ENCODE assay signal across 33 cellular contexts in genomic region chr6:37603284-37603683, GRCh38.
"Had no signal": no experiment of that assay in that cellular context is flagged by ENCODE, and none has a peak within 500 bp of the region (broad histone marks: within the 10 kb centered on the region; RNA-seq: fewer than 3 reads in every experiment).

No MANE protein-coding gene starts in this region.

- H3K36me3 ChIP-seq: adrenal gland, ascending aorta, cardiac muscle cell, WERI-Rb-1 had no signal

- H3K4me3 ChIP-seq: adrenal gland, ascending aorta, cardiac muscle cell had no signal

- H3K9me3 ChIP-seq: adrenal gland, ascending aorta had no signal

- H3K27me3 ChIP-seq: adrenal gland, ascending aorta, cardiac muscle cell had no signal

- H3K4me1 ChIP-seq: adrenal gland, ascending aorta had no signal

- FAIRE-seq: bronchial epithelial cell had no signal

- ATAC-seq: activated CD4-positive, alpha-beta T cell treated with anti-CD3 and anti-CD28 coated beads for 36 hours; activated CD4-positive, CD25-positive, alpha-beta regulatory T cell treated with anti-CD3 and anti-CD28 coated beads, Interleukin-2, amount 50 U/mL, for 24 hours; activated CD8-positive, alpha-beta memory T cell treated with anti-CD3 and anti-CD28 coated beads, Interleukin-2, amount 10 ng/mL, durations not matched to agents 7 days and 5 days; activated CD8-positive, alpha-beta T cell treated with anti-CD3 and anti-CD28 coated beads, Interleukin-2, amount 10 ng/mL, durations not matched to agents 7 days and 5 days; activated naive CD4-positive, alpha-beta T cell treated with anti-CD3 and anti-CD28 coated beads, Interleukin-2, amount 50 U/mL, for 72 hours; WTC11 had no signal

- DNase-seq: activated CD4-positive, alpha-beta memory T cell treated with anti-CD3 and anti-CD28 coated beads, Interleukin-2, amount 10 ng/mL, durations not matched to agents 7 days and 5 days; activated CD4-positive, alpha-beta T cell treated with anti-CD3 and anti-CD28 coated beads for 1 hour; activated CD4-positive, alpha-beta T cell treated with anti-CD3 and anti-CD28 coated beads for 36 hours; activated CD4-positive, alpha-beta T cell treated with anti-CD3 and anti-CD28 coated beads for 48 hours; activated CD4-positive, alpha-beta T cell treated with anti-CD3 and anti-CD28 coated beads, Interleukin-2, amount 10 ng/mL, durations not matched to agents 7 days and 5 days; activated CD4-positive, alpha-beta T cell treated with anti-CD3 and anti-CD28 coated beads, Interleukin-2, amount 50 U/mL, for 48 hours; activated CD4-positive, CD25-positive, alpha-beta regulatory T cell; activated CD8-positive, alpha-beta memory T cell treated with anti-CD3 and anti-CD28 coated beads for 24 hours; activated CD8-positive, alpha-beta memory T cell treated with anti-CD3 and anti-CD28 coated beads, Interleukin-2, amount 10 ng/mL, durations not matched to agents 7 days and 5 days; activated CD8-positive, alpha-beta memory T cell treated with anti-CD3 and anti-CD28 coated beads, Interleukin-2, amount 50 U/mL, for 48 hours; activated CD8-positive, alpha-beta T cell treated with anti-CD3 and anti-CD28 coated beads, Interleukin-2, amount 10 ng/mL, durations not matched to agents 7 days and 5 days; activated effector memory CD4-positive, alpha-beta T cell treated with anti-CD3 and anti-CD28 coated beads, Interleukin-2, amount 50 U/mL, for 16 hours; activated gamma-delta T cell treated with Interleukin-2 at 50 U/mL for 16 hours; activated naive CD4-positive, alpha-beta T cell; activated naive CD4-positive, alpha-beta T cell treated with anti-CD3 and anti-CD28 coated beads for 36 hours; activated naive CD4-positive, alpha-beta T cell treated with anti-CD3 and anti-CD28 coated beads, Interleukin-2, amount 50 U/mL, for 16 hours; activated naive CD8-positive, alpha-beta T cell treated with anti-CD3 and anti-CD28 coated beads for 36 hours; activated T-cell treated with anti-CD3 and anti-CD28 coated beads, Interleukin-2, amount 50 U/mL, for 24 hours; activated T-cell treated with anti-CD3 and anti-CD28 coated beads, Interleukin-2, amount 50 U/mL, for 48 hours; adrenal gland; amniotic stem cell; caudate nucleus; cerebellar nuclear complex; T-helper 1 cell; T-helper 2 cell; T-helper 9 cell; WERI-Rb-1 had no signal

- H3K27ac ChIP-seq: adrenal gland, ascending aorta, cardiac muscle cell, WERI-Rb-1 had no signal
